In genomic region chr16:75433732-75434413, GRCh38 we compare ENCODE assay signal across 1 cellular context.
TF ChIP-seq lines count a peak whose summit lies in the region.

No MANE protein-coding gene starts in this region.

TF ChIP-seq in H1, 55 proteins besides CTCF, POLR2A, EP300 and RAD21 (continued from another document):
- TF ChIP-seq, protein P1, sequence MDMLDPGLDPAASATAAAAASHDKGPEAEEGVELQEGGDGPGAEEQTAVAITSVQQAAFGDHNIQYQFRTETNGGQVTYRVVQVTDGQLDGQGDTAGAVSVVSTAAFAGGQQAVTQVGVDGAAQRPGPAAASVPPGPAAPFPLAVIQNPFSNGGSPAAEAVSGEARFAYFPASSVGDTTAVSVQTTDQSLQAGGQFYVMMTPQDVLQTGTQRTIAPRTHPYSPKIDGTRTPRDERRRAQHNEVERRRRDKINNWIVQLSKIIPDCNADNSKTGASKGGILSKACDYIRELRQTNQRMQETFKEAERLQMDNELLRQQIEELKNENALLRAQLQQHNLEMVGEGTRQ (IDR thresholded peaks at IDR 0.05; ENCODE audit: low read length): peak; percentile 42; the same call in 1 of the 2 replicates
- TF ChIP-seq SIN3A (conservative IDR thresholded peaks at IDR 0.05 in 1 of 2, IDR thresholded peaks at IDR 0.05 in 1 of 2; ENCODE audit: low read depth in 1 of 2, low read length in 2 of 2) (0 out of 4 replicates have a peak, but pooled peaks of 1 of the 2 experiments have one; percentile 24), EGR1 (IDR thresholded peaks at IDR 0.05; ENCODE audit: borderline replicate concordance, low read depth, low read length) (no peak), NANOG (IDR thresholded peaks at IDR 0.05; ENCODE audit: insufficient read depth, low read depth, low read length, poor library complexity, severe bottlenecking) (no peak), GABPA (IDR thresholded peaks at IDR 0.05; ENCODE audit: borderline replicate concordance, insufficient read depth, low read length) (no peak), FOSL1 (IDR thresholded peaks at IDR 0.05; ENCODE audit: insufficient read depth, low read depth, low read length) (no peak), POLR2AphosphoS5 (IDR thresholded peaks at IDR 0.05; ENCODE audit: low read depth, low read length) (peak; percentile 73), HDAC6 (IDR thresholded peaks at IDR 0.05; ENCODE audit: low read depth, low read length) (no peak), TAF7 (optimal IDR thresholded peaks at IDR 0.05; ENCODE audit: borderline replicate concordance, low read depth, low read length) (peak; percentile 53), NRF1 (IDR thresholded peaks at IDR 0.05; ENCODE audit: low read depth, low read length) (peak; percentile 77), KDM1A (IDR thresholded peaks at IDR 0.05; ENCODE audit: borderline replicate concordance, low read length) (no peak), BCL11A (IDR thresholded peaks at IDR 0.05; ENCODE audit: low read depth in 2 of 2, low read length in 2 of 2) (no peak), SP4 (IDR thresholded peaks at IDR 0.05; ENCODE audit: low read length) (no peak; the same call in 1 of the 2 replicates), SIX5 (IDR thresholded peaks at IDR 0.05; ENCODE audit: low read depth, low read length) (no peak), RBBP5 (IDR thresholded peaks at IDR 0.05; ENCODE audit: borderline replicate concordance, low read depth, low read length) (peak; percentile 10; the same call in 1 of the 2 replicates), ASH2L (IDR thresholded peaks at IDR 0.05; ENCODE audit: low read length) (no peak), SP1 (IDR thresholded peaks at IDR 0.05; ENCODE audit: low read depth, low read length) (no peak), JUND (IDR thresholded peaks at IDR 0.05; ENCODE audit: low read length) (no peak), ZNF274 (IDR thresholded peaks at IDR 0.05; ENCODE audit: borderline replicate concordance, extremely low read depth, low read length) (no peak), BACH1 (IDR thresholded peaks at IDR 0.05; ENCODE audit: low read length) (no peak), TEAD4 (IDR thresholded peaks at IDR 0.05; ENCODE audit: low read depth, low read length) (no peak), HDAC2 (IDR thresholded peaks at IDR 0.05; ENCODE audit: borderline replicate concordance in 1 of 2, low read depth in 2 of 2, low read length in 2 of 2) (no peak), EZH2 (IDR thresholded peaks at IDR 0.05; ENCODE audit: low read depth, low read length, severe bottlenecking) (no peak), SIRT6 (IDR thresholded peaks at IDR 0.05; ENCODE audit: low read length) (no peak), CREB1 (IDR thresholded peaks at IDR 0.05) (no peak), TAF1 (IDR thresholded peaks at IDR 0.05; ENCODE audit: low read depth, low read length) (peak; percentile 86), CEBPB (IDR thresholded peaks at IDR 0.05; ENCODE audit: low read depth, low read length) (no peak), YY1 (IDR thresholded peaks at IDR 0.05; ENCODE audit: low read depth, low read length) (peak; percentile 92), ATF2 (IDR thresholded peaks at IDR 0.05; ENCODE audit: low read length) (no peak), BRCA1 (IDR thresholded peaks at IDR 0.05; ENCODE audit: low read depth, low read length) (no peak), TCF12 (IDR thresholded peaks at IDR 0.05; ENCODE audit: low read depth, low read length) (no peak), RFX5 (IDR thresholded peaks at IDR 0.05; ENCODE audit: borderline replicate concordance, low read depth, low read length) (no peak), SP2 (IDR thresholded peaks at IDR 0.05; ENCODE audit: low read length) (no peak), SRF (IDR thresholded peaks at IDR 0.05; ENCODE audit: low read depth, low read length) (no peak), PHF8 (conservative IDR thresholded peaks at IDR 0.05; ENCODE audit: low read depth, low read length) (peak; percentile 69), SUZ12 (IDR thresholded peaks at IDR 0.05; ENCODE audit: low read length) (no peak), CTBP2 (IDR thresholded peaks at IDR 0.05; ENCODE audit: borderline replicate concordance, insufficient read depth, insufficient read length, low read length) (no peak), MAFK (IDR thresholded peaks at IDR 0.05; ENCODE audit: low read depth, low read length) (no peak), CHD2 (IDR thresholded peaks at IDR 0.05; ENCODE audit: low read length) (no peak; the same call in 1 of the 2 replicates), KDM5A (IDR thresholded peaks at IDR 0.05; ENCODE audit: low read length) (no peak), SAP30 (IDR thresholded peaks at IDR 0.05; ENCODE audit: insufficient read depth, insufficient replicate concordance, low read length) (peak; percentile 66), GTF2F1 (IDR thresholded peaks at IDR 0.05; ENCODE audit: borderline replicate concordance, low read depth, low read length) (no peak), E2F6 (IDR thresholded peaks at IDR 0.05) (peak; percentile 80; the same call in 1 of the 2 replicates), RXRA (IDR thresholded peaks at IDR 0.05; ENCODE audit: insufficient read depth, low read depth, low read length) (no peak), CHD1 (IDR thresholded peaks at IDR 0.05; ENCODE audit: low read depth, low read length) (no peak), POU5F1 (IDR thresholded peaks at IDR 0.05; ENCODE audit: low read depth, low read length) (no peak), CBX5 (IDR thresholded peaks at IDR 0.05; ENCODE audit: low read depth, low read length) (no peak), KDM4A (IDR thresholded peaks at IDR 0.05; ENCODE audit: low read depth, low read length, severe bottlenecking) (no peak), RNF2 (IDR thresholded peaks at IDR 0.05; ENCODE audit: borderline replicate concordance, low read depth, low read length, missing control alignments, poor library complexity, severe bottlenecking) (no peak)
- TF ChIP-seq, protein P2, sequence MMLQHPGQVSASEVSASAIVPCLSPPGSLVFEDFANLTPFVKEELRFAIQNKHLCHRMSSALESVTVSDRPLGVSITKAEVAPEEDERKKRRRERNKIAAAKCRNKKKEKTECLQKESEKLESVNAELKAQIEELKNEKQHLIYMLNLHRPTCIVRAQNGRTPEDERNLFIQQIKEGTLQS (IDR thresholded peaks at IDR 0.05; ENCODE audit: insufficient read depth, low read depth, low read length): no peak
- TF ChIP-seq, protein P3, sequence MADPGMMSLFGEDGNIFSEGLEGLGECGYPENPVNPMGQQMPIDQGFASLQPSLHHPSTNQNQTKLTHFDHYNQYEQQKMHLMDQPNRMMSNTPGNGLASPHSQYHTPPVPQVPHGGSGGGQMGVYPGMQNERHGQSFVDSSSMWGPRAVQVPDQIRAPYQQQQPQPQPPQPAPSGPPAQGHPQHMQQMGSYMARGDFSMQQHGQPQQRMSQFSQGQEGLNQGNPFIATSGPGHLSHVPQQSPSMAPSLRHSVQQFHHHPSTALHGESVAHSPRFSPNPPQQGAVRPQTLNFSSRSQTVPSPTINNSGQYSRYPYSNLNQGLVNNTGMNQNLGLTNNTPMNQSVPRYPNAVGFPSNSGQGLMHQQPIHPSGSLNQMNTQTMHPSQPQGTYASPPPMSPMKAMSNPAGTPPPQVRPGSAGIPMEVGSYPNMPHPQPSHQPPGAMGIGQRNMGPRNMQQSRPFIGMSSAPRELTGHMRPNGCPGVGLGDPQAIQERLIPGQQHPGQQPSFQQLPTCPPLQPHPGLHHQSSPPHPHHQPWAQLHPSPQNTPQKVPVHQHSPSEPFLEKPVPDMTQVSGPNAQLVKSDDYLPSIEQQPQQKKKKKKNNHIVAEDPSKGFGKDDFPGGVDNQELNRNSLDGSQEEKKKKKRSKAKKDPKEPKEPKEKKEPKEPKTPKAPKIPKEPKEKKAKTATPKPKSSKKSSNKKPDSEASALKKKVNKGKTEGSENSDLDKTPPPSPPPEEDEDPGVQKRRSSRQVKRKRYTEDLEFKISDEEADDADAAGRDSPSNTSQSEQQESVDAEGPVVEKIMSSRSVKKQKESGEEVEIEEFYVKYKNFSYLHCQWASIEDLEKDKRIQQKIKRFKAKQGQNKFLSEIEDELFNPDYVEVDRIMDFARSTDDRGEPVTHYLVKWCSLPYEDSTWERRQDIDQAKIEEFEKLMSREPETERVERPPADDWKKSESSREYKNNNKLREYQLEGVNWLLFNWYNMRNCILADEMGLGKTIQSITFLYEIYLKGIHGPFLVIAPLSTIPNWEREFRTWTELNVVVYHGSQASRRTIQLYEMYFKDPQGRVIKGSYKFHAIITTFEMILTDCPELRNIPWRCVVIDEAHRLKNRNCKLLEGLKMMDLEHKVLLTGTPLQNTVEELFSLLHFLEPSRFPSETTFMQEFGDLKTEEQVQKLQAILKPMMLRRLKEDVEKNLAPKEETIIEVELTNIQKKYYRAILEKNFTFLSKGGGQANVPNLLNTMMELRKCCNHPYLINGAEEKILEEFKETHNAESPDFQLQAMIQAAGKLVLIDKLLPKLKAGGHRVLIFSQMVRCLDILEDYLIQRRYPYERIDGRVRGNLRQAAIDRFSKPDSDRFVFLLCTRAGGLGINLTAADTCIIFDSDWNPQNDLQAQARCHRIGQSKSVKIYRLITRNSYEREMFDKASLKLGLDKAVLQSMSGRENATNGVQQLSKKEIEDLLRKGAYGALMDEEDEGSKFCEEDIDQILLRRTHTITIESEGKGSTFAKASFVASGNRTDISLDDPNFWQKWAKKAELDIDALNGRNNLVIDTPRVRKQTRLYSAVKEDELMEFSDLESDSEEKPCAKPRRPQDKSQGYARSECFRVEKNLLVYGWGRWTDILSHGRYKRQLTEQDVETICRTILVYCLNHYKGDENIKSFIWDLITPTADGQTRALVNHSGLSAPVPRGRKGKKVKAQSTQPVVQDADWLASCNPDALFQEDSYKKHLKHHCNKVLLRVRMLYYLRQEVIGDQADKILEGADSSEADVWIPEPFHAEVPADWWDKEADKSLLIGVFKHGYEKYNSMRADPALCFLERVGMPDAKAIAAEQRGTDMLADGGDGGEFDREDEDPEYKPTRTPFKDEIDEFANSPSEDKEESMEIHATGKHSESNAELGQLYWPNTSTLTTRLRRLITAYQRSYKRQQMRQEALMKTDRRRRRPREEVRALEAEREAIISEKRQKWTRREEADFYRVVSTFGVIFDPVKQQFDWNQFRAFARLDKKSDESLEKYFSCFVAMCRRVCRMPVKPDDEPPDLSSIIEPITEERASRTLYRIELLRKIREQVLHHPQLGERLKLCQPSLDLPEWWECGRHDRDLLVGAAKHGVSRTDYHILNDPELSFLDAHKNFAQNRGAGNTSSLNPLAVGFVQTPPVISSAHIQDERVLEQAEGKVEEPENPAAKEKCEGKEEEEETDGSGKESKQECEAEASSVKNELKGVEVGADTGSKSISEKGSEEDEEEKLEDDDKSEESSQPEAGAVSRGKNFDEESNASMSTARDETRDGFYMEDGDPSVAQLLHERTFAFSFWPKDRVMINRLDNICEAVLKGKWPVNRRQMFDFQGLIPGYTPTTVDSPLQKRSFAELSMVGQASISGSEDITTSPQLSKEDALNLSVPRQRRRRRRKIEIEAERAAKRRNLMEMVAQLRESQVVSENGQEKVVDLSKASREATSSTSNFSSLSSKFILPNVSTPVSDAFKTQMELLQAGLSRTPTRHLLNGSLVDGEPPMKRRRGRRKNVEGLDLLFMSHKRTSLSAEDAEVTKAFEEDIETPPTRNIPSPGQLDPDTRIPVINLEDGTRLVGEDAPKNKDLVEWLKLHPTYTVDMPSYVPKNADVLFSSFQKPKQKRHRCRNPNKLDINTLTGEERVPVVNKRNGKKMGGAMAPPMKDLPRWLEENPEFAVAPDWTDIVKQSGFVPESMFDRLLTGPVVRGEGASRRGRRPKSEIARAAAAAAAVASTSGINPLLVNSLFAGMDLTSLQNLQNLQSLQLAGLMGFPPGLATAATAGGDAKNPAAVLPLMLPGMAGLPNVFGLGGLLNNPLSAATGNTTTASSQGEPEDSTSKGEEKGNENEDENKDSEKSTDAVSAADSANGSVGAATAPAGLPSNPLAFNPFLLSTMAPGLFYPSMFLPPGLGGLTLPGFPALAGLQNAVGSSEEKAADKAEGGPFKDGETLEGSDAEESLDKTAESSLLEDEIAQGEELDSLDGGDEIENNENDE (IDR thresholded peaks at IDR 0.05; ENCODE audit: insufficient replicate concordance, low read length): no peak
